In genomic region chr11:120260616-120261015, GRCh38 we compare ENCODE assay signal across 34 cellular contexts. TPM values are rescaled to one million over a fixed set of nuclear protein-coding genes. Genes with fewer than 3 reads are reported as not detected.
"Had no signal": no experiment of that assay in that cellular context is flagged by ENCODE, and none has a peak within 500 bp of the region (broad histone marks: within the 10 kb centered on the region; RNA-seq: fewer than 3 reads in every experiment).

No MANE protein-coding gene starts in this region.

- H3K36me3 Mint-ChIP-seq: activated CD4-positive, alpha-beta memory T cell treated with anti-CD3 and anti-CD28 coated beads for 36 hours; activated CD8-positive, alpha-beta memory T cell treated with anti-CD3 and anti-CD28 coated beads, Interleukin-2, amount 10 ng/mL, durations not matched to agents 7 days and 5 days; activated naive CD4-positive, alpha-beta T cell treated with anti-CD3 and anti-CD28 coated beads, Interleukin-2, amount 50 U/mL, for 24 hours; activated naive CD8-positive, alpha-beta T cell treated with anti-CD3 and anti-CD28 coated beads for 36 hours had no signal

- ATAC-seq: activated CD4-positive, alpha-beta T cell treated with anti-CD3 and anti-CD28 coated beads for 36 hours; activated CD8-positive, alpha-beta memory T cell treated with anti-CD3 and anti-CD28 coated beads, Interleukin-2, amount 10 ng/mL, durations not matched to agents 7 days and 5 days; activated CD8-positive, alpha-beta T cell treated with anti-CD3 and anti-CD28 coated beads, Interleukin-2, amount 10 ng/mL, durations not matched to agents 7 days and 5 days; activated naive CD8-positive, alpha-beta T cell treated with anti-CD3 and anti-CD28 coated beads, Interleukin-2, amount 50 U/mL, for 24 hours; body of pancreas; gastrocnemius medialis; heart left ventricle; T-helper 17 cell had no signal

- DNase-seq: activated CD4-positive, alpha-beta memory T cell treated with anti-CD3 and anti-CD28 coated beads for 36 hours; activated CD4-positive, alpha-beta T cell treated with anti-CD3 and anti-CD28 coated beads for 36 hours; activated CD4-positive, alpha-beta T cell treated with anti-CD3 and anti-CD28 coated beads, Interleukin-2, amount 10 ng/mL, durations not matched to agents 24 days and 14 days; activated CD4-positive, CD25-positive, alpha-beta regulatory T cell; activated CD4-positive, CD25-positive, alpha-beta regulatory T cell treated with anti-CD3 and anti-CD28 coated beads, Interleukin-2, amount 50 U/mL, for 72 hours; activated CD8-positive, alpha-beta memory T cell treated with anti-CD3 and anti-CD28 coated beads, Interleukin-2, amount 10 ng/mL, durations not matched to agents 7 days and 5 days; activated CD8-positive, alpha-beta memory T cell treated with anti-CD3 and anti-CD28 coated beads, Interleukin-2, amount 50 U/mL, for 4 hours; activated CD8-positive, alpha-beta T cell treated with anti-CD3 and anti-CD28 coated beads, Interleukin-2, amount 10 ng/mL, durations not matched to agents 7 days and 5 days; activated effector memory CD4-positive, alpha-beta T cell treated with anti-CD3 and anti-CD28 coated beads, Interleukin-2, amount 50 U/mL, for 16 hours; activated naive CD4-positive, alpha-beta T cell treated with anti-CD3 and anti-CD28 coated beads for 36 hours; activated naive CD8-positive, alpha-beta T cell treated with anti-CD3 and anti-CD28 coated beads for 36 hours; activated naive CD8-positive, alpha-beta T cell treated with anti-CD3 and anti-CD28 coated beads, Interleukin-2, amount 50 U/mL, for 24 hours; activated T-cell treated with anti-CD3 and anti-CD28 coated beads, Interleukin-2, amount 50 U/mL, for 1 hour; activated T-cell treated with anti-CD3 and anti-CD28 coated beads, Interleukin-2, amount 50 U/mL, for 48 hours; amygdala; aorta; body of pancreas; caudate nucleus; colonic mucosa; effector CD8-positive, alpha-beta T cell; endodermal cell; foreskin fibroblast; gastrocnemius medialis; glutamatergic neuron; heart left ventricle; T-helper 1 cell; T-helper 17 cell; T1000 had no signal

- H3K4me1 ChIP-seq: adrenal gland, colonic mucosa, gastrocnemius medialis had no signal

- H3K27me3 ChIP-seq: adrenal gland, body of pancreas had no signal

- H3K9me3 Mint-ChIP-seq: activated CD4-positive, alpha-beta memory T cell treated with anti-CD3 and anti-CD28 coated beads for 36 hours; activated CD4-positive, alpha-beta T cell treated with anti-CD3 and anti-CD28 coated beads, Interleukin-2, amount 10 ng/mL, durations not matched to agents 24 days and 14 days; activated naive CD4-positive, alpha-beta T cell treated with anti-CD3 and anti-CD28 coated beads for 36 hours; activated naive CD4-positive, alpha-beta T cell treated with anti-CD3 and anti-CD28 coated beads, Interleukin-2, amount 50 U/mL, for 24 hours; activated naive CD8-positive, alpha-beta T cell treated with anti-CD3 and anti-CD28 coated beads for 36 hours; activated naive CD8-positive, alpha-beta T cell treated with anti-CD3 and anti-CD28 coated beads, Interleukin-2, amount 50 U/mL, for 24 hours; activated T-helper 1 cell treated with anti-CD3 and anti-CD28 coated beads, Interleukin-12 subunit alpha, Interleukin-12 subunit beta, Interleukin-2, Interleukin-4 antibody, amounts not matched to agents 30 ng/mL and 10 ng/mL and 1 ng/mL, durations not matched to agents 14 hours and 24 hours and 36 hours; activated T-helper 2 cell treated with anti-CD3 and anti-CD28 coated beads, Interferon-gamma antibody, Interleukin-2, Interleukin-4, amounts not matched to agents 10 μg/mL and 5 μg/mL and 100 μg/mL, durations not matched to agents 14 hours and 24 hours and 36 hours; endodermal cell; T-helper 2 cell treated with Interferon-gamma antibody and Interleukin-4, amounts not matched to agents 5 μg/mL and 100 μg/mL, for 36 hours had no signal

- H3K27ac ChIP-seq: adrenal gland, body of pancreas, colonic mucosa, gastrocnemius medialis, heart left ventricle had no signal

- H3K9me3 ChIP-seq: adrenal gland, body of pancreas, colonic mucosa, gastrocnemius medialis, heart left ventricle had no signal

- H3K4me3 Mint-ChIP-seq: activated CD4-positive, alpha-beta memory T cell treated with anti-CD3 and anti-CD28 coated beads for 36 hours; activated CD4-positive, alpha-beta T cell treated with anti-CD3 and anti-CD28 coated beads for 36 hours; activated CD4-positive, alpha-beta T cell treated with anti-CD3 and anti-CD28 coated beads, Interleukin-2, amount 10 ng/mL, durations not matched to agents 24 days and 14 days; activated CD8-positive, alpha-beta memory T cell treated with anti-CD3 and anti-CD28 coated beads, Interleukin-2, amount 10 ng/mL, durations not matched to agents 7 days and 5 days; activated CD8-positive, alpha-beta T cell treated with anti-CD3 and anti-CD28 coated beads, Interleukin-2, amount 10 ng/mL, durations not matched to agents 7 days and 5 days; activated naive CD4-positive, alpha-beta T cell treated with anti-CD3 and anti-CD28 coated beads for 36 hours; activated naive CD4-positive, alpha-beta T cell treated with anti-CD3 and anti-CD28 coated beads, Interleukin-2, amount 50 U/mL, for 24 hours; activated naive CD8-positive, alpha-beta T cell treated with anti-CD3 and anti-CD28 coated beads for 36 hours; activated naive CD8-positive, alpha-beta T cell treated with anti-CD3 and anti-CD28 coated beads, Interleukin-2, amount 50 U/mL, for 24 hours; activated T-helper 1 cell treated with anti-CD3 and anti-CD28 coated beads, Interleukin-12 subunit alpha, Interleukin-12 subunit beta, Interleukin-2, Interleukin-4 antibody, amounts not matched to agents 30 ng/mL and 10 ng/mL and 1 ng/mL, durations not matched to agents 14 hours and 24 hours and 36 hours; endodermal cell; T-helper 17 cell; T-helper 2 cell treated with Interferon-gamma antibody and Interleukin-4, amounts not matched to agents 5 μg/mL and 100 μg/mL, for 36 hours had no signal

- H3K27ac Mint-ChIP-seq: activated CD4-positive, alpha-beta memory T cell treated with anti-CD3 and anti-CD28 coated beads for 36 hours; activated CD4-positive, alpha-beta T cell treated with anti-CD3 and anti-CD28 coated beads for 36 hours; activated CD4-positive, alpha-beta T cell treated with anti-CD3 and anti-CD28 coated beads, Interleukin-2, amount 10 ng/mL, durations not matched to agents 24 days and 14 days; activated CD8-positive, alpha-beta memory T cell treated with anti-CD3 and anti-CD28 coated beads, Interleukin-2, amount 10 ng/mL, durations not matched to agents 7 days and 5 days; activated CD8-positive, alpha-beta T cell treated with anti-CD3 and anti-CD28 coated beads, Interleukin-2, amount 10 ng/mL, durations not matched to agents 7 days and 5 days; activated naive CD4-positive, alpha-beta T cell treated with anti-CD3 and anti-CD28 coated beads for 36 hours; activated naive CD4-positive, alpha-beta T cell treated with anti-CD3 and anti-CD28 coated beads, Interleukin-2, amount 50 U/mL, for 24 hours; activated naive CD8-positive, alpha-beta T cell treated with anti-CD3 and anti-CD28 coated beads for 36 hours; activated naive CD8-positive, alpha-beta T cell treated with anti-CD3 and anti-CD28 coated beads, Interleukin-2, amount 50 U/mL, for 24 hours; activated T-helper 1 cell treated with anti-CD3 and anti-CD28 coated beads, Interleukin-12 subunit alpha, Interleukin-12 subunit beta, Interleukin-2, Interleukin-4 antibody, amounts not matched to agents 30 ng/mL and 10 ng/mL and 1 ng/mL, durations not matched to agents 14 hours and 24 hours and 36 hours; activated T-helper 2 cell treated with anti-CD3 and anti-CD28 coated beads, Interferon-gamma antibody, Interleukin-2, Interleukin-4, amounts not matched to agents 10 μg/mL and 5 μg/mL and 100 μg/mL, durations not matched to agents 14 hours and 24 hours and 36 hours; endodermal cell; T-helper 17 cell; T-helper 2 cell treated with Interferon-gamma antibody and Interleukin-4, amounts not matched to agents 5 μg/mL and 100 μg/mL, for 36 hours had no signal

- H3K36me3 ChIP-seq: adrenal gland, colonic mucosa, gastrocnemius medialis, heart left ventricle had no signal

- H3K4me3 ChIP-seq: adrenal gland, body of pancreas, colonic mucosa, gastrocnemius medialis, heart left ventricle had no signal

- H3K4me1 Mint-ChIP-seq: activated CD4-positive, alpha-beta T cell treated with anti-CD3 and anti-CD28 coated beads for 36 hours; activated CD4-positive, alpha-beta T cell treated with anti-CD3 and anti-CD28 coated beads, Interleukin-2, amount 10 ng/mL, durations not matched to agents 24 days and 14 days; activated CD8-positive, alpha-beta memory T cell treated with anti-CD3 and anti-CD28 coated beads, Interleukin-2, amount 10 ng/mL, durations not matched to agents 7 days and 5 days; activated naive CD4-positive, alpha-beta T cell treated with anti-CD3 and anti-CD28 coated beads, Interleukin-2, amount 50 U/mL, for 24 hours; activated naive CD8-positive, alpha-beta T cell treated with anti-CD3 and anti-CD28 coated beads for 36 hours; activated naive CD8-positive, alpha-beta T cell treated with anti-CD3 and anti-CD28 coated beads, Interleukin-2, amount 50 U/mL, for 24 hours; T-helper 17 cell had no signal

RNA-seq across cellular contexts. Expression of gene POU2F3, which starts 20.7 kb away (rescaled TPM):
- total RNA-seq: activated CD4-positive, alpha-beta memory T cell treated with anti-CD3 and anti-CD28 coated beads for 36 hours; activated CD4-positive, alpha-beta T cell treated with anti-CD3 and anti-CD28 coated beads for 36 hours; activated CD4-positive, alpha-beta T cell treated with anti-CD3 and anti-CD28 coated beads, Interleukin-2, amount 10 ng/mL, durations not matched to agents 24 days and 14 days; activated CD8-positive, alpha-beta memory T cell treated with anti-CD3 and anti-CD28 coated beads for 36 hours; activated CD8-positive, alpha-beta memory T cell treated with anti-CD3 and anti-CD28 coated beads, Interleukin-2, amount 10 ng/mL, durations not matched to agents 7 days and 5 days; activated CD8-positive, alpha-beta T cell treated with anti-CD3 and anti-CD28 coated beads, Interleukin-2, amount 10 ng/mL, durations not matched to agents 7 days and 5 days; activated naive CD4-positive, alpha-beta T cell treated with anti-CD3 and anti-CD28 coated beads for 36 hours; activated naive CD8-positive, alpha-beta T cell treated with anti-CD3 and anti-CD28 coated beads for 36 hours; activated T-helper 2 cell treated with anti-CD3 and anti-CD28 coated beads, Interferon-gamma antibody, Interleukin-2, Interleukin-4, amounts not matched to agents 10 μg/mL and 5 μg/mL and 100 μg/mL, durations not matched to agents 14 hours and 24 hours and 36 hours; aorta; gastrocnemius medialis; T-helper 17 cell had no signal
- polyA plus RNA-seq: heart left ventricle had no signal
